ENCODE assay signal across 2 cellular contexts in genomic region chr15:67509918-67510317, GRCh38.
A peak's percentile ranks its signal among the peaks of the same experiment; 100 is the strongest.
TF ChIP-seq lines count a peak whose summit lies in the region.

No MANE protein-coding gene starts in this region.

TF ChIP-seq in A549, 52 proteins besides CTCF, POLR2A, EP300 and RAD21:
- TF ChIP-seq BCL3 (IDR thresholded peaks at IDR 0.05): no peak
- TF ChIP-seq PBX3 (IDR thresholded peaks at IDR 0.05): no peak
- no peak for TF ChIP-seq CBX2 (IDR thresholded peaks at IDR 0.05; ENCODE audit: borderline replicate concordance, low read depth)
- TF ChIP-seq ELK1 (IDR thresholded peaks at IDR 0.05; ENCODE audit: low read depth, low read length): no peak
- TF ChIP-seq FOSB (CRISPR knock-in tag; IDR thresholded peaks at IDR 0.05): no peak
- no peak for TF ChIP-seq ZFP36 (IDR thresholded peaks at IDR 0.05; ENCODE audit: borderline replicate concordance, partially characterized antibody)
- TF ChIP-seq CEBPB (IDR thresholded peaks at IDR 0.05): no peak
- TF ChIP-seq ZSCAN20 (CRISPR knock-in tag; IDR thresholded peaks at IDR 0.05): no peak
- no peak for TF ChIP-seq BHLHE40 (IDR thresholded peaks at IDR 0.05; ENCODE audit: low read depth, low read length)
- TF ChIP-seq PHF8 (IDR thresholded peaks at IDR 0.05; ENCODE audit: borderline replicate concordance, low read depth): no peak
- TF ChIP-seq EHF (CRISPR knock-in tag; IDR thresholded peaks at IDR 0.05): no peak
- TF ChIP-seq ZNF302 (CRISPR knock-in tag; IDR thresholded peaks at IDR 0.05): no peak
- TF ChIP-seq CHD4 (IDR thresholded peaks at IDR 0.05; ENCODE audit: borderline replicate concordance): no peak
TF ChIP-seq in A549: peak in this region for 0.

TF ChIP-seq in K562, 482 proteins besides CTCF, POLR2A, EP300 and RAD21 (continues in another document):
- TF ChIP-seq MAX (CRISPR knock-in tag; IDR thresholded peaks at IDR 0.05): peak; percentile 24; the same call in 1 of the 2 replicates
- peak; percentile 49; the same call in 1 of the 2 replicates for TF ChIP-seq ZNF766 (CRISPR knock-in tag; conservative IDR thresholded peaks at IDR 0.05)
- 0 out of 2 replicates have a peak, but pooled peaks have one; percentile 22 for TF ChIP-seq ZEB2 (IDR thresholded peaks at IDR 0.05)
- peak; percentile 54 for TF ChIP-seq MGA (IDR thresholded peaks at IDR 0.05)
- TF ChIP-seq USF1 (CRISPR knock-in tag; IDR thresholded peaks at IDR 0.05): peak; percentile 55; the same call in 1 of the 2 replicates
- peak; percentile 33; the same call in 1 of the 2 replicates for TF ChIP-seq JUND (IDR thresholded peaks at IDR 0.05; ENCODE audit: borderline replicate concordance, low read depth, low read length)
- peak; percentile 48; the same call in 1 of the 3 replicates for TF ChIP-seq JUND (tag; IDR thresholded peaks at IDR 0.05; ENCODE audit: borderline replicate concordance, low read depth, low read length)
- peak; percentile 46; the same call in 1 of the 2 replicates for TF ChIP-seq USF2 (CRISPR knock-in tag; IDR thresholded peaks at IDR 0.05)
- 0 out of 2 replicates have a peak, but pooled peaks have one; percentile 27 for TF ChIP-seq EHMT2 (IDR thresholded peaks at IDR 0.05)
- TF ChIP-seq L3MBTL2 (IDR thresholded peaks at IDR 0.05): peak; percentile 88
- peak; percentile 52; the same call in 1 of the 2 replicates for TF ChIP-seq ESRRA (IDR thresholded peaks at IDR 0.05; ENCODE audit: borderline replicate concordance, low read depth)
- peak; percentile 15; the same call in 1 of the 2 replicates for TF ChIP-seq CTBP1 (IDR thresholded peaks at IDR 0.05; ENCODE audit: borderline replicate concordance)
- peak in 1 of 2 experiments; percentile 31 for TF ChIP-seq E2F6 (IDR thresholded peaks at IDR 0.05; ENCODE audit: borderline replicate concordance in 1 of 2, extremely low read depth in 1 of 2, insufficient read depth in 1 of 2, insufficient read length in 1 of 2, low read depth in 1 of 2, low read length in 1 of 2, poor library complexity in 1 of 2, severe bottlenecking in 1 of 2)
- TF ChIP-seq CXXC5 (CRISPR knock-in tag; IDR thresholded peaks at IDR 0.05): peak; percentile 18; the same call in 1 of the 2 replicates
- peak; percentile 48; the same call in 1 of the 2 replicates for TF ChIP-seq CUX1 (CRISPR knock-in tag; IDR thresholded peaks at IDR 0.05)
- peak; percentile 33; the same call in 1 of the 2 replicates for TF ChIP-seq BHLHE40 (IDR thresholded peaks at IDR 0.05; ENCODE audit: low read length)
- TF ChIP-seq BRF2 (IDR thresholded peaks at IDR 0.05; ENCODE audit: borderline replicate concordance, insufficient read depth, insufficient read length): no peak
- TF ChIP-seq TGIF2 (CRISPR knock-in tag; IDR thresholded peaks at IDR 0.05): no peak
- no peak for TF ChIP-seq TAL1 (IDR thresholded peaks at IDR 0.05)
- peak; percentile 39; the same call in 1 of the 2 replicates for TF ChIP-seq SMARCE1 (IDR thresholded peaks at IDR 0.05)
- peak; percentile 69; the same call in 1 of the 2 replicates for TF ChIP-seq MYC (IDR thresholded peaks at IDR 0.05; ENCODE audit: low read depth, low read length)
- TF ChIP-seq MYC (CRISPR knock-in tag; IDR thresholded peaks at IDR 0.05; ENCODE audit: borderline replicate concordance, low read depth): no peak
- no peak for TF ChIP-seq THRAP3 (IDR thresholded peaks at IDR 0.05; ENCODE audit: borderline replicate concordance)
- TF ChIP-seq RAD51 (IDR thresholded peaks at IDR 0.05; ENCODE audit: borderline replicate concordance, low read depth): peak; percentile 63
